ENCODE assay signal across 28 cellular contexts in genomic region chr10:127118024-127118423, GRCh38.
"Had no signal": no experiment of that assay in that cellular context is flagged by ENCODE, and none has a peak within 500 bp of the region (broad histone marks: within the 10 kb centered on the region; RNA-seq: fewer than 3 reads in every experiment).

No MANE protein-coding gene starts in this region.

- H3K4me1 ChIP-seq: neural progenitor cell, parathyroid adenoma, psoas muscle, right lobe of liver, sigmoid colon, stomach, thyroid gland, upper lobe of left lung, vagina had no signal

- H3K9ac ChIP-seq: neural progenitor cell, parathyroid adenoma had no signal

- H3K36me3 Mint-ChIP-seq: natural killer cell; stimulated activated effector memory CD8-positive, alpha-beta T cell treated with anti-CD3 and anti-CD28 coated beads, Interleukin-12 subunit alpha, Interleukin-12 subunit beta, amount 100 ng/mL, for 72 hours; stimulated activated naive B cell treated with anti-CD40 and anti-IgM and Interleukin-4, amounts not matched to agents 10 μg/mL and 1 μg/mL and 100 μg/mL, for 72 hours had no signal

- H3K27ac Mint-ChIP-seq: natural killer cell; nephron; neural progenitor cell; progenitor cell of endocrine pancreas; stimulated activated effector memory CD8-positive, alpha-beta T cell treated with anti-CD3 and anti-CD28 coated beads, Interleukin-12 subunit alpha, Interleukin-12 subunit beta, amount 100 ng/mL, for 72 hours; stimulated activated naive B cell treated with anti-CD40 and anti-IgM and Interleukin-4, amounts not matched to agents 10 μg/mL and 1 μg/mL and 100 μg/mL, for 72 hours; stimulated activated naive CD8-positive, alpha-beta T cell treated with anti-CD3 and anti-CD28 coated beads, Interleukin-15, Interleukin-2, amounts not matched to agents 100 ng/mL and 50 ng/mL, for 24 hours had no signal

- H3K9me3 ChIP-seq: ovary, psoas muscle, right lobe of liver, sigmoid colon, stomach, thoracic aorta, thyroid gland, tibial nerve, upper lobe of left lung, vagina had no signal

- H3K4me1 Mint-ChIP-seq: nephron; neural progenitor cell; stimulated activated effector memory CD8-positive, alpha-beta T cell treated with anti-CD3 and anti-CD28 coated beads, Interleukin-12 subunit alpha, Interleukin-12 subunit beta, amount 100 ng/mL, for 72 hours; stimulated activated naive B cell treated with anti-CD40 and anti-IgM and Interleukin-4, amounts not matched to agents 10 μg/mL and 1 μg/mL and 100 μg/mL, for 72 hours had no signal

- H3K36me3 ChIP-seq: neural progenitor cell, ovary, right lobe of liver, thyroid gland had no signal

- H2AFZ ChIP-seq: neural progenitor cell, parathyroid adenoma had no signal

- H3K27ac ChIP-seq: neural progenitor cell, ovary, parathyroid adenoma, psoas muscle, right lobe of liver, sigmoid colon, stomach, thoracic aorta, thyroid gland, tibial nerve, upper lobe of left lung, vagina had no signal

- H3K79me2 ChIP-seq: parathyroid adenoma had no signal

- H3K4me2 ChIP-seq: neural progenitor cell had no signal

- H3K4me3 ChIP-seq: neural progenitor cell, ovary, psoas muscle, right lobe of liver, sigmoid colon, stomach, thoracic aorta, thyroid gland, tibial nerve, upper lobe of left lung, vagina had no signal

- H3K27me3 ChIP-seq: neural progenitor cell, ovary, right lobe of liver, sigmoid colon, stomach, thyroid gland, tibial nerve, upper lobe of left lung, vagina had no signal

- DNase-seq: natural killer cell; occipital lobe; ovary; posterior cingulate gyrus; psoas muscle; right cardiac atrium; right lobe of liver; sigmoid colon; small intestine; stimulated activated CD4-positive, alpha-beta T cell treated with anti-CD3 and anti-CD28 coated beads, Interleukin-15, amount 100 ng/mL, for 24 hours; stimulated activated CD4-positive, alpha-beta T cell treated with anti-CD3 and anti-CD28 coated beads, Interleukin-2, amount 100 ng/mL, for 24 hours; stimulated activated CD4-positive, alpha-beta T cell treated with anti-CD3 and anti-CD28 coated beads, Interleukin-2, amount 100 ng/mL, for 48 hours; stimulated activated CD4-positive, alpha-beta T cell treated with anti-CD3 and anti-CD28 coated beads, Interleukin-4, amount 100 ng/mL, for 24 hours; stimulated activated naive B cell treated with anti-CD40 and anti-IgM and Interleukin-4, amounts not matched to agents 10 μg/mL and 1 μg/mL and 100 μg/mL, for 72 hours; stimulated activated naive CD4-positive, alpha-beta T cell treated with Interleukin-2 at 50 U/mL for 16 hours; stomach; thyroid gland; trophoblast cell; upper lobe of left lung had no signal

- H3K4me3 Mint-ChIP-seq: natural killer cell; nephron; neural progenitor cell; stimulated activated effector memory CD8-positive, alpha-beta T cell treated with anti-CD3 and anti-CD28 coated beads, Interleukin-12 subunit alpha, Interleukin-12 subunit beta, amount 100 ng/mL, for 72 hours; stimulated activated naive B cell treated with anti-CD40 and anti-IgM and Interleukin-4, amounts not matched to agents 10 μg/mL and 1 μg/mL and 100 μg/mL, for 72 hours; stimulated activated naive CD8-positive, alpha-beta T cell treated with anti-CD3 and anti-CD28 coated beads, Interleukin-15, Interleukin-2, amounts not matched to agents 100 ng/mL and 50 ng/mL, for 24 hours had no signal

- ATAC-seq: natural killer cell; psoas muscle; right cardiac atrium; right lobe of liver; stimulated activated effector memory CD8-positive, alpha-beta T cell treated with anti-CD3 and anti-CD28 coated beads, Interleukin-12 subunit alpha, Interleukin-12 subunit beta, amount 100 ng/mL, for 72 hours; stimulated activated naive B cell treated with anti-CD40 and anti-IgM and Interleukin-4, amounts not matched to agents 10 μg/mL and 1 μg/mL and 100 μg/mL, for 72 hours had no signal

- H3K27me3 Mint-ChIP-seq: progenitor cell of endocrine pancreas had no signal

- H3K9me3 Mint-ChIP-seq: natural killer cell, nephron, neural progenitor cell had no signal
